ENCODE assay signal across 8 cellular contexts in the genomic region with DNA sequence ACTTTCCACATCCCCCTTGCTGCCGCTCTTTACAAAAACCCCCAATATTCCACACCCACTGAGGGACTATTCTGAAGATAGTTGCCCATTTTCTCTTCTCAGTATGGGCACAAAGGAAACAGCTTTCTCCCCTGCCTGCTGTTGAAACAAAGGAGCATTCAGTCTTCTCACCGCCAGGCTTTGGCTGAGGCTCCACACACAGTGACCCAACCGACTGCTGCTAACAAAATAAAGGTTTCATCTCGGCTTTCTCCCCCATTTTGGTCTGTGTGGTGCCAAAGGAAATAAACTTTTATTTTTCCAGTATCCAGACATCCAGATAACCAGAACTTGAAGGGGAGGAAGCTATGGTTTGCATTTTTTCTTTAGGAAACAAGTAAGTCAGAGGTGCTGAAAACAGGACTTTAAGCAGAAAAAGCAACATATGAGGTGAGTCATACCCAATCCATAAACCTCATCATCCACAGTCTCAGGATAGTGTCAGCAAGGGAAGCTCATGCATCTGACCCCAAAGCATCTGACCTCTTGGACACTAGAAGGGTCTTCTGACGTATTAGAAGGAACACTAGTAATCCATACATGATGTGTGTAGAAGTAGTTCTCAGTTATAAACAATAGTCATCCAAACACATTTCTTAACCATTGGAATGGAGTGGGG. TPM values are rescaled to one million over a fixed set of nuclear protein-coding genes. Genes with fewer than 3 reads are reported as not detected.
DNase-seq lines count a peak whose midpoint lies in the region; ATAC-seq and TF ChIP-seq lines count a peak whose summit lies in the region.

No MANE protein-coding gene starts in this region.

- peak; percentile 9 for TF ChIP-seq CTCF in astrocyte of the spinal cord (IDR thresholded peaks at IDR 0.05; ENCODE audit: low read depth, low read length)

- peak overlapping the region; percentile 79 for H3K4me2 ChIP-seq in skeletal muscle satellite cell (ENCODE audit: low read length)

- DNase-seq in H7 (peak; percentile 41), astrocyte of the spinal cord (ENCODE audit: low read depth, low spot score) (peak; percentile 89), left cardiac atrium (no peak), NOMO-1 treated with DMSO at 0.1 percent for 48 hours (lab: John Stamatoyannopoulos, UW; ENCODE audit: unreplicated experiment) (no peak)

- H3K27me3 ChIP-seq in H7 (ENCODE audit: control insufficient read depth, insufficient read depth, low read length) = no peaks in the 10 kb centered on the region
- H3K27me3 ChIP-seq in skeletal muscle satellite cell (ENCODE audit: control insufficient read depth, insufficient read depth, low read length) = no peaks in the 10 kb centered on the region

- intact Hi-C loops in left cardiac atrium (cut with DNase I) = no loop called here

- no peak overlapping the region for H3K4me3 ChIP-seq in H7 (ENCODE audit: insufficient read depth, low read depth, low read length)
- peak overlapping the region; percentile 32 for H3K4me3 ChIP-seq in astrocyte of the spinal cord (ENCODE audit: low read depth, low read length)
- H3K4me3 ChIP-seq in skeletal muscle satellite cell (ENCODE audit: low read length) = peak overlapping the region; percentile 58

- in situ Hi-C loops in astrocyte of the spinal cord (cut with HindIII; ENCODE audit: low sequenced_read_pairs) = no loop called here

- H3K4me1 ChIP-seq in skeletal muscle satellite cell (ENCODE audit: control insufficient read depth, insufficient read depth, low read length) = peaks cover 93% of the 10 kb centered on the region

- H3K9me3 ChIP-seq in skeletal muscle satellite cell (replicated peaks; ENCODE audit: low read length) = no peaks in the 10 kb centered on the region

- ATAC-seq in left cardiac atrium (peak; percentile 41 to 85), GM19023 (IDR thresholded peaks at IDR 0.05; ENCODE audit: unreplicated experiment) (no peak), GM19397 (IDR thresholded peaks at IDR 0.05; ENCODE audit: unreplicated experiment) (no peak), GM18867 (IDR thresholded peaks at IDR 0.05; ENCODE audit: unreplicated experiment) (no peak)

- no peaks in the 10 kb centered on the region; the same call in 1 of the 2 replicates for H3K36me3 ChIP-seq in H7 (replicated peaks; ENCODE audit: control insufficient read depth, insufficient read depth, low read length)
- H3K36me3 ChIP-seq in skeletal muscle satellite cell (ENCODE audit: insufficient read depth, low read length) = peaks cover 61% of the 10 kb centered on the region

- H3K9ac ChIP-seq in skeletal muscle satellite cell (ENCODE audit: low read depth, low read length) = peak overlapping the region; percentile 81

RNA-seq across cellular contexts. Expression of a gene that starts 6.4 kb away (rescaled TPM):
- total RNA-seq in H7 (2014; rRNA removed; shearing (Covaris generic)) = 17.6 and 24.3 TPM in 2 replicates
- 10 to 100 TPM; 30.6 to 38.6 TPM for total RNA-seq in left cardiac atrium
- 272 and 284 TPM in 2 replicates for total RNA-seq in skeletal muscle satellite cell (2012; rRNA removed)

Comparison
In these comparisons a context has a peak if more than half of its experiments do, and no peak if none do; other contexts are left out.
1. DNase-seq: peak in H7 (single experiment) and astrocyte of the spinal cord (single experiment); none in left cardiac atrium (single experiment) and NOMO-1 treated with DMSO at 0.1 percent for 48 hours (single experiment).
2. ATAC-seq: peak in left cardiac atrium (2 of 2); none in GM19023 (single experiment), GM19397 (single experiment) and GM18867 (single experiment).